8 cellular contexts compared by ENCODE assay signal in genomic region chr19:14221345-14221744, GRCh38. TPM values are rescaled to one million over a fixed set of nuclear protein-coding genes. Genes with fewer than 3 reads are reported as not detected.
DNase-seq lines count a peak whose midpoint lies in the region; ATAC-seq, FAIRE-seq and TF ChIP-seq lines count a peak whose summit lies in the region.
"Not testable (repeated sequence)": the region's sequence is repeated elsewhere in the genome, so short reads cannot be mapped to it uniquely, and the experiment has no call there.

No MANE protein-coding gene starts in this region.

- H3K36me3 ChIP-seq in endodermal cell (ENCODE audit: control insufficient read depth, insufficient read depth, low read length); HepG2 (replicated peaks in 1 of 2; ENCODE audit: control insufficient read depth in 1 of 2, insufficient read depth in 2 of 2, low read length in 2 of 2); thyroid gland: not testable (repeated sequence)

- in situ Hi-C loops in HepG2 (cut with HindIII; ENCODE audit: extremely low pct_ligation_motif_present, low pct_unique_long_range_greater_than_20kb): not testable (repeated sequence)

- H3K9ac ChIP-seq in endodermal cell (ENCODE audit: extremely low read depth, low read length, poor library complexity, severe bottlenecking); HepG2 (ENCODE audit: insufficient read depth, low read depth, low read length): not testable (repeated sequence)

- H3K4me2 ChIP-seq in HepG2 (ENCODE audit: low read depth, low read length): peak overlapping the region; percentile 23; the same call in 1 of the 2 replicates

- peak; percentile 61 for ATAC-seq in HepG2

- H3K36me3 Mint-ChIP-seq in endodermal cell (ENCODE audit: low read depth): not testable (repeated sequence)

- not testable (repeated sequence) for H3K27me3 ChIP-seq in endodermal cell (ENCODE audit: control insufficient read depth, insufficient read depth, low read length, poor library complexity, severe bottlenecking); HepG2 (ENCODE audit: control insufficient read depth in 1 of 2, insufficient read depth in 2 of 2, low read length in 2 of 2); thyroid gland

- peak; percentile 29 for DNase-seq in GM10248 (ENCODE audit: extremely low spot score)
- DNase-seq in NCI-H1417 (lab: John Stamatoyannopoulos, UW): peak in 2 of 3 experiments; percentile 15 to 32
- peak; percentile 65 for DNase-seq in activated T-helper 9 cell treated with anti-CD3 and anti-CD28 coated beads, Interleukin-2, amount 50 U/mL, for 16 hours (ENCODE audit: low read depth)
- DNase-seq in endodermal cell: peak; percentile 78
- DNase-seq in HepG2 (ENCODE audit: low spot score): not testable (repeated sequence)
- DNase-seq in stimulated activated CD4-positive, alpha-beta T cell treated with anti-CD3 and anti-CD28 coated beads, Interleukin-15, amount 100 ng/mL, for 24 hours: peak; percentile 78
- peak; percentile 32 to 35 for DNase-seq in thyroid gland

- not testable (repeated sequence) for H3K27ac Mint-ChIP-seq in endodermal cell

- H3K4me1 Mint-ChIP-seq in endodermal cell: not testable (repeated sequence)

- not testable (repeated sequence) for H3K4me1 ChIP-seq in endodermal cell (ENCODE audit: control insufficient read depth, insufficient read depth, low read length); HepG2 (ENCODE audit: insufficient read depth, low read length); thyroid gland

- WGBS in endodermal cell (ENCODE audit: insufficient coverage in 1 of 2, insufficient read length in 1 of 2), 2 experiments: 24 to 25% methylated on average over 8 to 12 of the region's 19 CpGs
- WGBS in HepG2 (ENCODE audit: low lambda C conversion rate): 12% methylated on average over 15 of the region's 19 CpGs
- 6 to 10% methylated on average over 17 to 18 of the region's 19 CpGs for WGBS in thyroid gland, 2 donors

- H4K20me1 ChIP-seq in HepG2 (ENCODE audit: insufficient read depth, low read length): not testable (repeated sequence)

- H3K9me3 Mint-ChIP-seq in endodermal cell: not testable (repeated sequence)

- not testable (repeated sequence) for BruUV-seq in HepG2 (replicated peaks; lab: Mats Ljungman, UMichigan)

- H2AFZ ChIP-seq in HepG2 (ENCODE audit: low read length): not testable (repeated sequence)

- TF ChIP-seq EP300 in HepG2 (IDR thresholded peaks at IDR 0.05; ENCODE audit: low read depth in 2 of 2, low read length in 2 of 2); HepG2 (CRISPR knock-in tag; IDR thresholded peaks at IDR 0.05; ENCODE audit: borderline replicate concordance): not testable (repeated sequence)

- not testable (repeated sequence) for H3K27ac ChIP-seq in endodermal cell (ENCODE audit: low read depth, low read length); HepG2 (ENCODE audit: extremely low read length, insufficient read depth, low read length); thyroid gland

- CTCF ChIA-PET in GM10248 (lab: Yijun Ruan, JAX): interaction anchor here (0.7 to 1.7 kb wide), 4 partner anchors 21 to 127 kb away, joined by 3 to 5 read pairs (median 4); no protein-coding TSS in a partner anchor
- CTCF ChIA-PET in HepG2 (lab: Yijun Ruan, JAX; ENCODE audit: low intra/inter-chr PET ratio, low total read pairs): not testable (repeated sequence)

- TF ChIP-seq POLR2A in HepG2 (IDR thresholded peaks at IDR 0.05; ENCODE audit: insufficient read depth in 1 of 2, low read depth in 2 of 2, low read length in 2 of 2); thyroid gland (IDR thresholded peaks at IDR 0.05): not testable (repeated sequence)

- H3K4me3 Mint-ChIP-seq in endodermal cell: peak overlapping the region; percentile 33

- not testable (repeated sequence) for TF ChIP-seq RAD21 in HepG2 (CRISPR knock-in tag; IDR thresholded peaks at IDR 0.05)

- H3K4me3 ChIP-seq in WI38 (ENCODE audit: low read depth, low read length); endodermal cell (ENCODE audit: low read length); HepG2 (replicated peaks in 1 of 3; ENCODE audit: insufficient read depth in 1 of 3, low read depth in 2 of 3, low read length in 3 of 3); thyroid gland (replicated peaks in 1 of 3): not testable (repeated sequence)

- intact Hi-C loops in HepG2 (cut with micrococcal nuclease; ENCODE audit: unreplicated experiment); thyroid gland (cut with DNase I): not testable (repeated sequence)

- H3K79me2 ChIP-seq in HepG2 (ENCODE audit: insufficient read depth, low read length): not testable (repeated sequence)

- TF ChIP-seq CTCF in GM10248 (IDR thresholded peaks at IDR 0.05; ENCODE audit: control extremely low read depth, extremely low read depth, low read depth, missing control alignments) (peak; percentile 31), WI38 (IDR thresholded peaks at IDR 0.05; ENCODE audit: low read depth, low read length) (peak; percentile 4; the same call in 1 of the 2 replicates), endodermal cell (conservative IDR thresholded peaks at IDR 0.05) (peak; percentile 74), thyroid gland (IDR thresholded peaks at IDR 0.05) (peak in 1 of 6 experiments; percentile 27)
- not testable (repeated sequence) for TF ChIP-seq CTCF in HepG2 (CRISPR knock-in tag; IDR thresholded peaks at IDR 0.05)

- not testable (repeated sequence) for H3K9me3 ChIP-seq in endodermal cell (ENCODE audit: control insufficient read depth, low read length); HepG2 (ENCODE audit: low read length); thyroid gland

- not testable (repeated sequence) for FAIRE-seq in HepG2 (lab: Jason Lieb, UNC)

- not testable (repeated sequence) for H3K27me3 Mint-ChIP-seq in endodermal cell (ENCODE audit: insufficient read depth)

- POLR2A ChIA-PET in GM10248 (lab: Yijun Ruan, JAX); HepG2 (lab: Yijun Ruan, JAX): not testable (repeated sequence)

RNA-seq across cellular contexts. Expression of gene ADGRL1, which starts 15.4 kb away (rescaled TPM):
- total RNA-seq in endodermal cell (10 to 100 TPM; 70.8 to 82.6 TPM), HepG2 (2016; rRNA removed; fragmentation: Illumina TruSeq; extraction: Trizol) (0.41 and 0.49 TPM in 2 replicates), thyroid gland (10 to 100 TPM; 18.5 to 56.3 (median 46.2) TPM)
- 61.7 TPM for polyA plus RNA-seq in endodermal cell (2013, experiment 1 of 2)
- 51.6 TPM for polyA plus RNA-seq in endodermal cell (2013, experiment 2 of 2)
- total RNA-seq in HepG2 (2016; cell fraction: cytosol; rRNA removed; fragmentation: Illumina TruSeq; extraction: Trizol; ENCODE audit: low read depth): 0.26 and 0.61 TPM in 2 replicates
- total RNA-seq in HepG2 (2016; cell fraction: insoluble cytoplasmic fraction; rRNA removed; fragmentation: Illumina TruSeq; extraction: Trizol): 0.37 and 0.69 TPM in 2 replicates
- 0.59 and 1.0 TPM in 2 replicates for total RNA-seq in HepG2 (2016; cell fraction: membrane; rRNA removed; fragmentation: Illumina TruSeq; extraction: Trizol)
- 0.50 and 0.56 TPM in 2 replicates for total RNA-seq in HepG2 (2016; cell fraction: nucleus; rRNA removed; fragmentation: Illumina TruSeq; extraction: Trizol)
- polyA plus RNA-seq in HepG2 (2011; rRNA removed): 1.7 and 1.9 TPM in 2 replicates
- 0.95 and 1.3 TPM in 2 replicates for polyA plus RNA-seq in HepG2 (2011; cell fraction: cytosol; rRNA removed)
- 7.9 and 10.6 TPM in 2 replicates for polyA plus RNA-seq in HepG2 (2011; cell fraction: nucleus; rRNA removed)
- 1.6 and 3.4 TPM in 2 replicates for polyA plus RNA-seq in HepG2 (2012)
- polyA plus RNA-seq in HepG2 (2016; cell fraction: cytosol; fragmentation: Illumina TruSeq; extraction: Trizol; ENCODE audit: low read depth): 0.20 and 0.24 TPM in 2 replicates
- polyA plus RNA-seq in HepG2 (2016; cell fraction: insoluble cytoplasmic fraction; fragmentation: Illumina TruSeq; extraction: Trizol; ENCODE audit: low read depth): 1.5 TPM in 2 replicates
- polyA plus RNA-seq in HepG2 (2016; cell fraction: membrane; fragmentation: Illumina TruSeq; extraction: Trizol; ENCODE audit: low read depth): 0.41 and 0.47 TPM in 2 replicates
- 1.1 and 1.2 TPM in 2 replicates for polyA plus RNA-seq in HepG2 (2016; cell fraction: nucleus; fragmentation: Illumina TruSeq; extraction: Trizol; ENCODE audit: insufficient read depth, low read depth)
- 6.1 and 14.3 TPM in 2 replicates for polyA minus RNA-seq in HepG2 (2011; rRNA and poly(A)+ RNA removed; ENCODE audit: low replicate concordance)
- polyA minus RNA-seq in HepG2 (2011; cell fraction: cytosol; rRNA and poly(A)+ RNA removed): 0.62 and 0.99 TPM in 2 replicates
- polyA minus RNA-seq in HepG2 (2011; cell fraction: nucleus; rRNA and poly(A)+ RNA removed): 2.0 and 2.2 TPM in 2 replicates

Comparison
In these comparisons a context has a peak if more than half of its experiments do, and no peak if none do; other contexts are left out.
1. RNA of gene ADGRL1, which starts 15.4 kb away (total RNA-seq): 70.8 to 82.6 TPM in endodermal cell and 18.5 to 56.3 TPM in thyroid gland; 0.26 to 1.0 TPM in HepG2; every median in the first group is over 4 times any median in the second.